ENCODE assay signal across 16 cellular contexts in genomic region chr4:128341634-128342033, GRCh38. TPM values are rescaled to one million over a fixed set of nuclear protein-coding genes. Genes with fewer than 3 reads are reported as not detected.
DNase-seq lines count a peak whose midpoint lies in the region; ATAC-seq and TF ChIP-seq lines count a peak whose summit lies in the region.
"Had no signal": no experiment of that assay in that cellular context is flagged by ENCODE, and none has a peak within 500 bp of the region (broad histone marks: within the 10 kb centered on the region; RNA-seq: fewer than 3 reads in every experiment).

No MANE protein-coding gene starts in this region.

- H3K4me3 ChIP-seq in PC-3 (ENCODE audit: low read length), result no peak overlapping the region
- H3K4me3 ChIP-seq in epithelial cell of proximal tubule (ENCODE audit: low read depth, low read length), result no peak overlapping the region
- H3K4me3 ChIP-seq: SK-N-MC had no signal

- H2AFZ ChIP-seq in PC-3 (ENCODE audit: low read length), result no peak overlapping the region

- TF ChIP-seq CTCF in PC-3 (conservative IDR thresholded peaks at IDR 0.05; ENCODE audit: low read depth, low read length) (0 out of 2 replicates have a peak, but pooled peaks have one; percentile 15), epithelial cell of proximal tubule (conservative IDR thresholded peaks at IDR 0.05; ENCODE audit: low read depth, low read length) (peak; percentile 19)

- H3K9me2 ChIP-seq in PC-3 (replicated peaks; ENCODE audit: low read length), result no peaks in the 10 kb centered on the region

- H3K4me2 ChIP-seq in PC-3 (ENCODE audit: low read length), result no peak overlapping the region

- intact Hi-C loops in PC-3 (cut with micrococcal nuclease), result no loop called here
- intact Hi-C loops in left colon (cut with DNase I, micrococcal nuclease), result no loop called here

- BruUV-seq in PC-3 (replicated peaks; lab: Mats Ljungman, UMichigan), result no TSS peak

- no peaks in the 10 kb centered on the region for H3F3A ChIP-seq in PC-3 (ENCODE audit: low read length, unreplicated experiment)

- CTCF ChIA-PET in PC-3 (lab: Charles Lee), result no interaction called here

- ATAC-seq in PC-3 (no peak; the same call in 1 of the 2 replicates), left colon (no peak)

- no peaks in the 10 kb centered on the region for H4K20me1 ChIP-seq in PC-3 (ENCODE audit: low read length)

- no peak overlapping the region for H3K9ac ChIP-seq in PC-3 (ENCODE audit: low read length)

- no peaks in the 10 kb centered on the region for H3K27me3 ChIP-seq in PC-3 (ENCODE audit: low read length)

- H3K4me1 ChIP-seq in PC-3 (ENCODE audit: insufficient read depth, low read length), result peaks cover 19% of the 10 kb centered on the region
- H3K4me1 ChIP-seq: Caco-2 had no signal

- no peaks in the 10 kb centered on the region for H3K79me2 ChIP-seq in PC-3 (ENCODE audit: low read length)

- no peaks in the 10 kb centered on the region for H3K9me3 ChIP-seq in PC-3 (ENCODE audit: low read length)
- H3K9me3 ChIP-seq: Caco-2 had no signal

- H3K36me3 ChIP-seq in PC-3 (ENCODE audit: low read depth, low read length), result no peaks in the 10 kb centered on the region

- DNase-seq in NCI-H82 (lab: John Stamatoyannopoulos, UW) (peak; percentile 4), NCI-H82 treated with DMSO at 0.1 percent for 48 hours (lab: John Stamatoyannopoulos, UW; ENCODE audit: unreplicated experiment) (no peak), PC-3 (no peak), epithelial cell of proximal tubule (ENCODE audit: low read depth) (no peak), NAMALWA (ENCODE audit: low spot score) (no peak), NCI-H2107 treated with DMSO at 0.1 percent for 48 hours (lab: John Stamatoyannopoulos, UW; ENCODE audit: unreplicated experiment) (no peak), midbrain (lab: John Stamatoyannopoulos, UW) (no peak), left colon (no peak)
- DNase-seq: C1 segment of cervical spinal cord, Caco-2, DMS79, GDM1, NCI-H1436 treated with DMSO at 0.1 percent for 48 hours, NCI-H345, NCI-H69 had no signal

- POLR2A ChIA-PET in PC-3 (lab: Charles Lee; ENCODE audit: unreplicated experiment), result no interaction called here

- H3K27ac ChIP-seq in PC-3 (ENCODE audit: low read length), result no peak overlapping the region
- H3K27ac ChIP-seq: SK-N-MC had no signal

RNA-seq across cellular contexts. Expression of gene PGRMC2, which starts 54.0 kb away (rescaled TPM):
- total RNA-seq in PC-3 (2014; rRNA removed) (11.4 and 16.8 TPM in 2 replicates), epithelial cell of proximal tubule (7.7 and 14.0 TPM in 2 replicates), left colon (10 to 100 TPM; 79.8 to 90.1 TPM)
